Comparison of ENCODE assay signal across 16 cellular contexts in the genomic region with DNA sequence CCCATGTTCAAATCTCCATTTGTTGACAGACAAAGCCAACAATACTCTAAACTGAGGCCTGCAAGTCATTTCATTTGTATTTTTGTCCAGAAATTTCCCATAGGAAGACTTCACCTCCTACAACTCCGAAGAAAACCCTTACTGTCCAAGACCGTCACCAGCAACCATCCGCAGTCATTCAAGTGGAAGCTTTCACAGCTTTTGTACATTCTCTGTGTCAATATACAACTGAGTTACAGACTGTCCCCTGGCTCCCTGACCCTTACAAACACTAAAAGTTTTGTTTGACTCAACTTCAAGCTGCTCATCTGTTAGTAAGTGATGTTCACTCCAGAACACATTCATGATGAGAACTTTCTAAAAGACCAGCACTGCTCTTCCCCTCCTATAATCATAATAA.
A peak's percentile ranks its signal among the peaks of the same experiment; 100 is the strongest.
DNase-seq lines count a peak whose midpoint lies in the region; ATAC-seq and TF ChIP-seq lines count a peak whose summit lies in the region.
"Had no signal": no experiment of that assay in that cellular context is flagged by ENCODE, and none has a peak within 500 bp of the region (broad histone marks: within the 10 kb centered on the region; RNA-seq: fewer than 3 reads in every experiment).

No MANE protein-coding gene starts in this region.

- H3K4me1 Mint-ChIP-seq in neural crest cell (peaks cover 18% of the 10 kb centered on the region), immature natural killer cell (no peaks in the 10 kb centered on the region)

- H3K27ac Mint-ChIP-seq in neural crest cell (ENCODE audit: unreplicated experiment) (peak overlapping the region; percentile 51), immature natural killer cell (no peak overlapping the region)
- H3K27ac Mint-ChIP-seq: H9, IgD-negative memory B cell had no signal

- H3K27ac ChIP-seq in 22Rv1 (peak overlapping the region; percentile 91), epithelial cell of prostate (peak overlapping the region; percentile 86)
- H3K27ac ChIP-seq: C4-2B had no signal

- TF ChIP-seq CTCF in 22Rv1 (IDR thresholded peaks at IDR 0.05) (no peak), neural crest cell (conservative IDR thresholded peaks at IDR 0.05) (no peak)

- H3K9me3 Mint-ChIP-seq in neural crest cell = no peaks in the 10 kb centered on the region
- H3K9me3 Mint-ChIP-seq in immature natural killer cell = peaks cover 0 to 8% (median 0%) of the 10 kb centered on the region in 6 donors
- H3K9me3 Mint-ChIP-seq: H9, IgD-negative memory B cell had no signal

- H3K36me3 Mint-ChIP-seq in neural crest cell (ENCODE audit: low read depth) (no peaks in the 10 kb centered on the region), immature natural killer cell (no peaks in the 10 kb centered on the region)
- H3K36me3 Mint-ChIP-seq: IgD-negative memory B cell had no signal

- no peak for DNase-seq in epithelial cell of prostate (ENCODE audit: low read depth, low spot score)
- DNase-seq in neural crest cell (ENCODE audit: low read depth, low spot score) = no peak
- DNase-seq in superior temporal gyrus (ENCODE audit: extremely low spot score) = peak; percentile 38
- no peak for DNase-seq in immature natural killer cell
- DNase-seq: COR-L47, DMS53, H9, NCI-H1417 treated with DMSO at 0.1 percent for 48 hours, NCI-H2081, NCI-H524 had no signal

- no peak for ATAC-seq in HG03196 (IDR thresholded peaks at IDR 0.05; ENCODE audit: unreplicated experiment)
- ATAC-seq in HG03175 (IDR thresholded peaks at IDR 0.05; ENCODE audit: unreplicated experiment) = no peak
- no peak for ATAC-seq in GM21526 (IDR thresholded peaks at IDR 0.05; ENCODE audit: low FRiP score, unreplicated experiment)

- no peak overlapping the region for H3K4me3 Mint-ChIP-seq in neural crest cell
- H3K4me3 Mint-ChIP-seq in immature natural killer cell = no peak overlapping the region
- H3K4me3 Mint-ChIP-seq: H9, IgD-negative memory B cell had no signal

- no peaks in the 10 kb centered on the region for H3K27me3 Mint-ChIP-seq in neural crest cell (ENCODE audit: low read depth)
- peaks cover 0 to 2% (median 0%) of the 10 kb centered on the region in 3 donors for H3K27me3 Mint-ChIP-seq in immature natural killer cell (ENCODE audit: low read depth in 3 of 3)
- H3K27me3 Mint-ChIP-seq: IgD-negative memory B cell had no signal
